Comparison of ENCODE assay signal across 23 cellular contexts in genomic region chr4:107520368-107520767, GRCh38.
"Had no signal": no experiment of that assay in that cellular context is flagged by ENCODE, and none has a peak within 500 bp of the region (broad histone marks: within the 10 kb centered on the region; RNA-seq: fewer than 3 reads in every experiment).

No MANE protein-coding gene starts in this region.

- H3K9me3 ChIP-seq: esophagus squamous epithelium, gastrocnemius medialis had no signal

- H3K4me3 ChIP-seq: coronary artery, dorsolateral prefrontal cortex, esophagus squamous epithelium, gastrocnemius medialis, heart right ventricle, left lung, lower lobe of right lung had no signal

- DNase-seq: dermis blood vessel endothelial cell; dorsolateral prefrontal cortex; effector CD4-positive, alpha-beta T cell; effector memory CD4-positive, alpha-beta T cell; erythroblast; esophagus squamous epithelium; foreskin fibroblast; foreskin melanocyte; gastrocnemius medialis; glutamatergic neuron; head of caudate nucleus; heart right ventricle; hippocampal formation; left cardiac atrium; left lung; left ventricle myocardium superior; lower lobe of right lung; mesenchymal stem cell; midbrain; naive thymus-derived CD4-positive, alpha-beta T cell had no signal

- H3K4me1 Mint-ChIP-seq: naive thymus-derived CD4-positive, alpha-beta T cell had no signal

- H3K36me3 ChIP-seq: esophagus squamous epithelium, gastrocnemius medialis, heart right ventricle, left lung, lower lobe of right lung had no signal

- H3K27me3 ChIP-seq: dorsolateral prefrontal cortex, esophagus squamous epithelium, gastrocnemius medialis, heart right ventricle, left lung had no signal

- H3K4me3 Mint-ChIP-seq: naive thymus-derived CD4-positive, alpha-beta T cell had no signal

- H3K36me3 Mint-ChIP-seq: naive thymus-derived CD4-positive, alpha-beta T cell had no signal

- ATAC-seq: esophagus mucosa; gastrocnemius medialis; heart right ventricle; left cardiac atrium; left lung; left ventricle myocardium superior; lower lobe of right lung; naive thymus-derived CD4-positive, alpha-beta T cell had no signal

- H3K27ac ChIP-seq: coronary artery, dorsolateral prefrontal cortex, epithelial cell of prostate, esophagus squamous epithelium, gastrocnemius medialis, heart right ventricle, left lung, lower lobe of right lung had no signal

- H3K27ac Mint-ChIP-seq: naive thymus-derived CD4-positive, alpha-beta T cell had no signal

- H3K4me1 ChIP-seq: gastrocnemius medialis, heart right ventricle, left lung, lower lobe of right lung had no signal
